8 cellular contexts compared by ENCODE assay signal in the genomic region with DNA sequence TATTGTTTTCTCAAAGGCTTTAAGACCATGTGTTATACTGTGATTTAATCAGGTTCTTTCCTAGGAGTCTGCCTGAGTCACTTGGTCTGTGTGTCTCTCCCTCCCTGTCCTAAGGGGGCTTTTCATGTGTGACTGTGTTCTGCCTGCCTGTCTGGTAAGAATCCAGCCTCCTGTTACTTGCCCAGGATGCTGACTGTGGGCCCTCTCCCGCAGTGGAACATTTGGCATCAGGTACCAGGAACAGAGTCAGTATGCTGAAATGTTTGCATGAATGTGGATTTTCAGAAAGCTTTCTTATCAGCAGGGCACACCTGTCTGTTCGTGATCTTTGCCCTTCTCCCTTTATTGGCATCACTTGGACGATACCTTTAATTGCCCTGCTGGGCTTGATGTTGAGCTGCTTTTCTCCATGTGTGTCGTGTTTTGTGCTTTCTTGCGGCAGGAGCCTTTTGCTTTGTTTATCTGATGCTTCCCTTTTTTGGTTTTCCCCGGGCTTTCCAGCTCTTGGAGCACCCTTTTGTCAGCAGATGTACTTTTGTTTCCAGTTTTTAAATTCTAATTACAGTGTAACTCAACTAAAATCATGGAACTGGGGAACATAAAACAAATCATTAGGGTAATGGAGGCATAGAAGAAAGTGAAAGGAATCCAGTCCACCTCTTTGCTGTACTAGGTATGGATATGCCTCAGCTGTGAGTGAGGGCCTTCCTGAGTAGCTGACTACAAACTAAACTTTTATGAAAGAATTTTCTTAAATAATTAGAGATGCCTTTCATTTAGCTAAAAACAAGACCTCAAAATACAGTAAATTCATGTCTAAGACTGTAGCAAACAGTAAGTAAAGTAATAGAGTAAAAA.
DNase-seq lines count a peak whose midpoint lies in the region; ATAC-seq and TF ChIP-seq lines count a peak whose summit lies in the region.

No MANE protein-coding gene starts in this region.

- no peak for ATAC-seq in GM18909 (IDR thresholded peaks at IDR 0.05; ENCODE audit: poor library complexity, unreplicated experiment)

- H3K27me3 Mint-ChIP-seq in brain: peaks cover 4% of the 10 kb centered on the region

- DNase-seq in AG08396 (ENCODE audit: low spot score) (peak; percentile 35), LNCaP clone FGC (ENCODE audit: low read depth) (peak; percentile 41), medulla oblongata (ENCODE audit: extremely low spot score) (peak; percentile 53), SKM-1 treated with dmso at 0.1 percent for 144 hours (lab: John Stamatoyannopoulos, UW; ENCODE audit: unreplicated experiment) (no peak), NCI-H187 (lab: John Stamatoyannopoulos, UW) (no peak), UCSD-AML1 (lab: John Stamatoyannopoulos, UW; ENCODE audit: unreplicated experiment) (no peak)

- H3K36me3 Mint-ChIP-seq in brain: peaks cover 11% of the 10 kb centered on the region

- peak overlapping the region; percentile 13; the same call in 1 of the 2 replicates for H3K4me3 ChIP-seq in LNCaP clone FGC (ENCODE audit: low read depth, low read length)

- TF ChIP-seq CTCF in LNCaP clone FGC (IDR thresholded peaks at IDR 0.05; ENCODE audit: control insufficient read depth, extremely low read depth, insufficient read depth) (no peak), brain (conservative IDR thresholded peaks at IDR 0.05) (no peak)

- H3K4me3 Mint-ChIP-seq in brain: peak overlapping the region in 4 of 5 experiments; percentile 8 to 74 (median 58)

- H3K9me3 Mint-ChIP-seq in brain: no peaks in the 10 kb centered on the region

- H3K4me1 Mint-ChIP-seq in brain: peaks cover 17% of the 10 kb centered on the region

- peak overlapping the region; percentile 64 to 96 (median 94) for H3K27ac Mint-ChIP-seq in brain

Comparison
In these comparisons a context has a peak if more than half of its experiments do, and no peak if none do; other contexts are left out.
1. DNase-seq: peak in AG08396 (single experiment), LNCaP clone FGC (single experiment) and medulla oblongata (single experiment); none in SKM-1 treated with dmso at 0.1 percent for 144 hours (single experiment), NCI-H187 (0 of 2) and UCSD-AML1 (single experiment).